19 cellular contexts compared by ENCODE assay signal in genomic region chr7:134018321-134018720, GRCh38.
"Had no signal": no experiment of that assay in that cellular context is flagged by ENCODE, and none has a peak within 500 bp of the region (broad histone marks: within the 10 kb centered on the region; RNA-seq: fewer than 3 reads in every experiment).

No MANE protein-coding gene starts in this region.

- H3K4me3 ChIP-seq: body of pancreas, gastrocnemius medialis, heart left ventricle, pancreas, sigmoid colon, upper lobe of right lung had no signal

- ATAC-seq: activated CD8-positive, alpha-beta memory T cell treated with anti-CD3 and anti-CD28 coated beads, Interleukin-2, amount 10 ng/mL, durations not matched to agents 7 days and 5 days; body of pancreas; gastrocnemius medialis; heart left ventricle; left ventricle myocardium superior; natural killer cell; pancreas; stimulated activated effector memory CD8-positive, alpha-beta T cell treated with anti-CD3 and anti-CD28 coated beads, Interleukin-12 subunit alpha, Interleukin-12 subunit beta, amount 100 ng/mL, for 72 hours; upper lobe of right lung had no signal

- H3K27ac ChIP-seq: body of pancreas, gastrocnemius medialis, heart left ventricle, neutrophil, pancreas, sigmoid colon, upper lobe of right lung had no signal

- H3K36me3 ChIP-seq: gastrocnemius medialis, heart left ventricle, neutrophil, pancreas, sigmoid colon, upper lobe of right lung had no signal

- H3K9me3 ChIP-seq: body of pancreas, gastrocnemius medialis, heart left ventricle, neutrophil, pancreas, sigmoid colon, upper lobe of right lung had no signal

- FAIRE-seq: pancreas had no signal

- H3K4me1 ChIP-seq: gastrocnemius medialis, upper lobe of right lung had no signal

- DNase-seq: activated CD4-positive, alpha-beta memory T cell treated with anti-CD3 and anti-CD28 coated beads, Interleukin-2, amount 10 ng/mL, durations not matched to agents 7 days and 5 days; activated CD4-positive, alpha-beta T cell treated with anti-CD3 and anti-CD28 coated beads for 48 hours; activated CD4-positive, CD25-positive, alpha-beta regulatory T cell; activated CD8-positive, alpha-beta memory T cell treated with anti-CD3 and anti-CD28 coated beads, Interleukin-2, amount 10 ng/mL, durations not matched to agents 7 days and 5 days; activated naive CD8-positive, alpha-beta T cell treated with anti-CD3 and anti-CD28 coated beads, Interleukin-2, amount 10 ng/mL, durations not matched to agents 7 days and 5 days; body of pancreas; gastrocnemius medialis; heart left ventricle; immature natural killer cell; left ventricle myocardium superior; mesendoderm; natural killer cell; pancreas; sigmoid colon; stimulated activated CD4-positive, alpha-beta T cell treated with anti-CD3 and anti-CD28 coated beads, Interleukin-4, amount 100 ng/mL, for 24 hours; T-helper 9 cell; upper lobe of right lung had no signal

- H3K27me3 ChIP-seq: body of pancreas, gastrocnemius medialis, heart left ventricle, neutrophil, pancreas, sigmoid colon, upper lobe of right lung had no signal
